In genomic region chr17:9729034-9729650, GRCh38 we compare ENCODE assay signal across 8 cellular contexts.
A peak's percentile ranks its signal among the peaks of the same experiment; 100 is the strongest.
DNase-seq lines count a peak whose midpoint lies in the region; ATAC-seq and TF ChIP-seq lines count a peak whose summit lies in the region.

No MANE protein-coding gene starts in this region.

- no peak for TF ChIP-seq POLR2A in upper lobe of left lung (IDR thresholded peaks at IDR 0.05)

- H3K4me1 Mint-ChIP-seq in CD4-positive, alpha-beta T cell (ENCODE audit: low read depth) = no peaks in the 10 kb centered on the region

- H3K4me3 ChIP-seq in upper lobe of left lung = no peak overlapping the region

- peaks cover 0 to 7% (median 0%) of the 10 kb centered on the region in 4 donors for H3K36me3 ChIP-seq in upper lobe of left lung

- POLR2A ChIA-PET in CD4-positive, alpha-beta T cell (lab: Charles Lee) = no interaction called here

- H3K27me3 Mint-ChIP-seq in CD4-positive, alpha-beta T cell = peaks cover 9% of the 10 kb centered on the region

- H3K36me3 Mint-ChIP-seq in CD4-positive, alpha-beta T cell (ENCODE audit: low read depth) = no peaks in the 10 kb centered on the region

- CTCF ChIA-PET in CD4-positive, alpha-beta T cell (lab: Charles Lee) = no interaction called here

- peak; percentile 90 for TF ChIP-seq CTCF in CD4-positive, alpha-beta T cell (IDR thresholded peaks at IDR 0.05)
- TF ChIP-seq CTCF in GM20000 (IDR thresholded peaks at IDR 0.05; ENCODE audit: extremely low read depth, missing control alignments) (peak; percentile 96), upper lobe of left lung (IDR thresholded peaks at IDR 0.05) (peak; percentile 70 to 89 (median 84))

- DNase-seq in CD4-positive, alpha-beta T cell = no peak
- DNase-seq in GM20000 (ENCODE audit: low spot score) (peak; percentile 72), NCI-H748 (lab: John Stamatoyannopoulos, UW; ENCODE audit: unreplicated experiment) (peak; percentile 51), cerebellum (ENCODE audit: low spot score) (peak; percentile 66), left colon (no peak), upper lobe of left lung (no peak)

- intact Hi-C loops in CD4-positive, alpha-beta T cell (cut with DNase I, micrococcal nuclease) = loop anchor here (5.0 to 10.0 kb wide), 3 partner anchors 496 to 886 kb away; no protein-coding TSS in a partner anchor
- intact Hi-C loops in left colon (cut with DNase I, micrococcal nuclease) = no loop called here

- H3K4me3 Mint-ChIP-seq in CD4-positive, alpha-beta T cell = no peak overlapping the region

- H3K27ac ChIP-seq in CD4-positive, alpha-beta T cell (ENCODE audit: low read depth, low read length) = no peak overlapping the region
- no peak overlapping the region for H3K27ac ChIP-seq in upper lobe of left lung

- H3K9me3 ChIP-seq in CD4-positive, alpha-beta T cell (ENCODE audit: control insufficient read depth, low read length) = no peaks in the 10 kb centered on the region
- no peaks in the 10 kb centered on the region for H3K9me3 ChIP-seq in upper lobe of left lung

- H3K27ac Mint-ChIP-seq in CD4-positive, alpha-beta T cell = no peak overlapping the region

- no peak for TF ChIP-seq EP300 in upper lobe of left lung (IDR thresholded peaks at IDR 0.05)

- WGBS in upper lobe of left lung, 2 donors = 6 to 8% methylated on average over 2 of the region's 2 CpGs

- no peaks in the 10 kb centered on the region for H3K9me3 Mint-ChIP-seq in CD4-positive, alpha-beta T cell

- H3K27me3 ChIP-seq in CD4-positive, alpha-beta T cell (ENCODE audit: control insufficient read depth, insufficient read depth, low read length) = no peaks in the 10 kb centered on the region
- no peaks in the 10 kb centered on the region for H3K27me3 ChIP-seq in upper lobe of left lung

- H3K4me1 ChIP-seq in upper lobe of left lung = no peaks in the 10 kb centered on the region

- no peak for ATAC-seq in CD4-positive, alpha-beta T cell (ENCODE audit: poor library complexity)
- peak; percentile 67 for ATAC-seq in left colon
- ATAC-seq in upper lobe of left lung (ENCODE audit: low FRiP score in 2 of 2) = peak in 1 of 2 donors; percentile 81
- no peak for ATAC-seq in GM18873 (IDR thresholded peaks at IDR 0.05; ENCODE audit: low FRiP score, unreplicated experiment)
- ATAC-seq in GM19463 (IDR thresholded peaks at IDR 0.05; ENCODE audit: unreplicated experiment) = no peak

Comparison
In these comparisons a context has a peak if more than half of its experiments do, and no peak if none do; other contexts are left out.
1. DNase-seq: peak in GM20000 (single experiment), NCI-H748 (single experiment) and cerebellum (single experiment); none in CD4-positive, alpha-beta T cell (0 of 10), left colon (0 of 2) and upper lobe of left lung (0 of 2).
2. intact Hi-C loops: an anchor here in CD4-positive, alpha-beta T cell (5.0 to 10.0 kb wide); none called in left colon.
3. Peak in every context shown above with its lines, with median percentiles within 50 percentile points of each other: CTCF ChIP-seq.